ENCODE assay signal across 8 cellular contexts in the genomic region with DNA sequence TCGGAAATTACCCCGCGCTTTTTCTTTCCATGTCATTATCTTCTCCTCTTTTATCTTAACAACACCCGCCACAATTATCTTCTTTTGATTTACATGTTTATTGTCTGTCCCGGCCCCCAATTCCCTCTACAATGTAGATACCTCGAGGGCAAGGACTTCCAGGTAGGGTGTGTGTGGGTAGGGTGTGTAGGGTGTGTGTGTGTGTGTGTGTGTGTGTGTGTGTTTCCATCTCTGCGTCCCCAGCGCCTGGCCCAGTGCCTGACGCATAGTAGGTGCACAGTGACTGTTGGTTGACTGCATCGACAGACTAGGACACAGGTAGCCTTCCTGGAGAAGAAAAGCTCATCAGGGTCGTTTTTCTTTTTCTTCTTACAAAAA.
DNase-seq lines count a peak whose midpoint lies in the region; ATAC-seq and TF ChIP-seq lines count a peak whose summit lies in the region.

No MANE protein-coding gene starts in this region.

- H3K4me1 Mint-ChIP-seq in glutamatergic neuron (ENCODE audit: low read depth, unreplicated experiment): peaks cover 24% of the 10 kb centered on the region

- no peak for DNase-seq in glutamatergic neuron
- no peak for DNase-seq in psoas muscle
- no peak for DNase-seq in SW480 (ENCODE audit: low spot score)
- no peak for DNase-seq in NCI-H526 (lab: John Stamatoyannopoulos, UW)

- no peak overlapping the region for H3K27ac Mint-ChIP-seq in glutamatergic neuron (ENCODE audit: unreplicated experiment)

- peaks cover 4% of the 10 kb centered on the region for H3K36me3 Mint-ChIP-seq in glutamatergic neuron (ENCODE audit: unreplicated experiment)

- H3K4me3 ChIP-seq in psoas muscle: peak overlapping the region; percentile 90

- TF ChIP-seq CTCF in VCaP (conservative IDR thresholded peaks at IDR 0.05) (no peak), glutamatergic neuron (IDR thresholded peaks at IDR 0.05; ENCODE audit: partially characterized antibody, unreplicated experiment) (no peak), psoas muscle (IDR thresholded peaks at IDR 0.05) (no peak)

- H3K27ac ChIP-seq in VCaP (peak overlapping the region; percentile 98), psoas muscle (peak overlapping the region; percentile 90)

- H3K4me1 ChIP-seq in ES-I3 (ENCODE audit: insufficient read depth, low read length) (peaks cover 20% of the 10 kb centered on the region), psoas muscle (peaks cover 21% of the 10 kb centered on the region)

- peak overlapping the region; percentile 80 for H3K4me3 Mint-ChIP-seq in glutamatergic neuron (ENCODE audit: unreplicated experiment)

- H3K9ac ChIP-seq in ES-I3 (ENCODE audit: low read depth, low read length): peak overlapping the region; percentile 80

- ATAC-seq in psoas muscle (no peak), HG02973 (IDR thresholded peaks at IDR 0.05; ENCODE audit: unreplicated experiment) (no peak), GM18868 (IDR thresholded peaks at IDR 0.05; ENCODE audit: unreplicated experiment) (no peak)

- WGBS in psoas muscle, 3 donors: 70 to 75% (median 73%) methylated on average over 11 of the region's 11 CpGs

- peaks cover 8% of the 10 kb centered on the region for H3K9me3 Mint-ChIP-seq in glutamatergic neuron (ENCODE audit: unreplicated experiment)

- intact Hi-C loops in psoas muscle (cut with DNase I): loop anchor here (2.0 to 10.0 kb wide), 3 partner anchors 59 to 285 kb away; no protein-coding TSS in a partner anchor

- H3K9me3 ChIP-seq in ES-I3 (ENCODE audit: control insufficient read depth, insufficient read depth, low read length) (no peaks in the 10 kb centered on the region), psoas muscle (no peaks in the 10 kb centered on the region)

- H3K27me3 ChIP-seq in psoas muscle (ENCODE audit: insufficient read depth in 3 of 3, low read length in 2 of 3): no peaks in the 10 kb centered on the region

- peaks cover 3% of the 10 kb centered on the region for H3K27me3 Mint-ChIP-seq in glutamatergic neuron (ENCODE audit: unreplicated experiment)

- H3K36me3 ChIP-seq in ES-I3 (ENCODE audit: insufficient read depth, low read length) (no peaks in the 10 kb centered on the region), psoas muscle (ENCODE audit: insufficient read depth in 1 of 2, low read depth in 1 of 2) (no peaks in the 10 kb centered on the region)
